Comparison of ENCODE assay signal across 8 cellular contexts in genomic region chr2:118013724-118014491, GRCh38.
A peak's percentile ranks its signal among the peaks of the same experiment; 100 is the strongest.
DNase-seq lines count a peak whose midpoint lies in the region; ATAC-seq lines count a peak whose summit lies in the region.

A gene with protein sequence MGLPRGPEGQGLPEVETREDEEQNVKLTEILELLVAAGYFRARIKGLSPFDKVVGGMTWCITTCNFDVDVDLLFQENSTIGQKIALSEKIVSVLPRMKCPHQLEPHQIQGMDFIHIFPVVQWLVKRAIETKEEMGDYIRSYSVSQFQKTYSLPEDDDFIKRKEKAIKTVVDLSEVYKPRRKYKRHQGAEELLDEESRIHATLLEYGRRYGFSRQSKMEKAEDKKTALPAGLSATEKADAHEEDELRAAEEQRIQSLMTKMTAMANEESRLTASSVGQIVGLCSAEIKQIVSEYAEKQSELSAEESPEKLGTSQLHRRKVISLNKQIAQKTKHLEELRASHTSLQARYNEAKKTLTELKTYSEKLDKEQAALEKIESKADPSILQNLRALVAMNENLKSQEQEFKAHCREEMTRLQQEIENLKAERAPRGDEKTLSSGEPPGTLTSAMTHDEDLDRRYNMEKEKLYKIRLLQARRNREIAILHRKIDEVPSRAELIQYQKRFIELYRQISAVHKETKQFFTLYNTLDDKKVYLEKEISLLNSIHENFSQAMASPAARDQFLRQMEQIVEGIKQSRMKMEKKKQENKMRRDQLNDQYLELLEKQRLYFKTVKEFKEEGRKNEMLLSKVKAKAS (minus strand): TSS chr2:118014070. CDS start chr2:118013995, 75 bp downstream.

- ATAC-seq in GM18909 (IDR thresholded peaks at IDR 0.05; ENCODE audit: poor library complexity, unreplicated experiment) (peak; percentile 91), HG03159 (IDR thresholded peaks at IDR 0.05; ENCODE audit: unreplicated experiment) (peak; percentile 92)

- peak; percentile 100 for DNase-seq in AG08396 (ENCODE audit: low spot score)
- peak; percentile 64 for DNase-seq in NCI-H345 treated with DMSO at 0.1 percent for 48 hours (lab: John Stamatoyannopoulos, UW; ENCODE audit: unreplicated experiment)
- DNase-seq in activated CD4-positive, CD25-positive, alpha-beta regulatory T cell treated with anti-CD3 and anti-CD28 coated beads, Interleukin-2, amount 50 U/mL, for 16 hours (ENCODE audit: low read depth, low spot score): peak; percentile 67
- peak; percentile 91 for DNase-seq in central memory CD4-positive, alpha-beta T cell
- peak; percentile 93 for DNase-seq in islet precursor cell
- DNase-seq in stimulated activated CD4-positive, alpha-beta T cell treated with anti-CD3 and anti-CD28 coated beads, Interleukin-12 subunit alpha, Interleukin-12 subunit beta, amount 100 ng/mL, for 4 hours: peak; percentile 81

Comparison
In these comparisons a context has a peak if more than half of its experiments do, and no peak if none do; other contexts are left out.
1. Peak in every context shown above with its lines: DNase-seq and ATAC-seq.